In genomic region chr10:127990846-127991542, GRCh38 we compare ENCODE assay signal across 8 cellular contexts.
DNase-seq lines count a peak whose midpoint lies in the region; ATAC-seq and TF ChIP-seq lines count a peak whose summit lies in the region.

No MANE protein-coding gene starts in this region.

- no peaks in the 10 kb centered on the region for H3K4me1 ChIP-seq in uterus

- H3K36me3 Mint-ChIP-seq in nephron (ENCODE audit: low read depth): no peaks in the 10 kb centered on the region

- no peaks in the 10 kb centered on the region for H3K27me3 ChIP-seq in uterus

- intact Hi-C loops in uterus (cut with DNase I; ENCODE audit: low total_unique reads): no loop called here

- H3K4me1 Mint-ChIP-seq in nephron: peaks cover 25% of the 10 kb centered on the region

- H3K9me3 ChIP-seq in uterus: no peaks in the 10 kb centered on the region

- H3K27me3 Mint-ChIP-seq in nephron (ENCODE audit: low read depth): peaks cover 17% of the 10 kb centered on the region

- ATAC-seq in HG03159 (IDR thresholded peaks at IDR 0.05; ENCODE audit: unreplicated experiment) (no peak), HG03280 (IDR thresholded peaks at IDR 0.05; ENCODE audit: unreplicated experiment) (no peak)

- no peaks in the 10 kb centered on the region for H3K9me3 Mint-ChIP-seq in nephron

- in situ Hi-C loops in GM13977 (cut with MboI; ENCODE audit: low pct_unique_long_range_greater_than_20kb, low sequenced_read_pairs, unreplicated experiment): no loop called here

- no peak overlapping the region for H3K4me3 Mint-ChIP-seq in nephron

- H3K27ac Mint-ChIP-seq in nephron: peak overlapping the region in 2 of 3 experiments; percentile 7 to 61

- H3K27ac ChIP-seq in uterus: peak overlapping the region; percentile 58 to 70

- H3K36me3 ChIP-seq in uterus: no peaks in the 10 kb centered on the region

- DNase-seq in AG09309 (ENCODE audit: low read depth) (peak; percentile 80), NCI-H226 (peak; percentile 83), astrocyte of the hippocampus (ENCODE audit: low read depth, low spot score) (peak; percentile 94), uterus (no peak), GM13977 (ENCODE audit: low spot score) (no peak)

- TF ChIP-seq POLR2A in uterus (IDR thresholded peaks at IDR 0.05): no peak

- H3K4me3 ChIP-seq in AG09309 (ENCODE audit: control insufficient read depth, low read depth, low read length) (no peak overlapping the region), uterus (no peak overlapping the region)

- no peak for TF ChIP-seq CTCF in AG09309 (IDR thresholded peaks at IDR 0.05; ENCODE audit: control insufficient read depth, insufficient read depth, low read depth, low read length, missing control alignments)
- TF ChIP-seq CTCF in nephron (IDR thresholded peaks at IDR 0.05; ENCODE audit: unreplicated experiment in 3 of 3): no peak
- no peak for TF ChIP-seq CTCF in uterus (IDR thresholded peaks at IDR 0.05)
- no peak for TF ChIP-seq CTCF in GM13977 (IDR thresholded peaks at IDR 0.05; ENCODE audit: extremely low read depth, insufficient read depth, missing control alignments)

Comparison
In these comparisons a context has a peak if more than half of its experiments do, and no peak if none do; other contexts are left out.
1. DNase-seq: peak in AG09309 (single experiment), NCI-H226 (single experiment) and astrocyte of the hippocampus (single experiment); none in uterus (0 of 2) and GM13977 (single experiment).